9 cellular contexts compared by ENCODE assay signal in genomic region chr20:33399924-33400323, GRCh38. TPM values are rescaled to one million over a fixed set of nuclear protein-coding genes. Genes with fewer than 3 reads are reported as not detected.
DNase-seq lines count a peak whose midpoint lies in the region; ATAC-seq, FAIRE-seq and TF ChIP-seq lines count a peak whose summit lies in the region.
"Had no signal": no experiment of that assay in that cellular context is flagged by ENCODE, and none has a peak within 500 bp of the region (broad histone marks: within the 10 kb centered on the region; RNA-seq: fewer than 3 reads in every experiment).

No MANE protein-coding gene starts in this region.

- peaks cover 11% of the 10 kb centered on the region; the same call in 1 of the 2 replicates for H3K9me1 ChIP-seq in IMR-90 (ENCODE audit: insufficient read depth, low read length)

- no peak for FAIRE-seq in astrocyte (lab: Jason Lieb, UNC)
- FAIRE-seq: pancreas had no signal

- H3K4me3 Mint-ChIP-seq in astrocyte (ENCODE audit: unreplicated experiment) (peak overlapping the region; percentile 96), naive B cell (peak overlapping the region; percentile 92 to 99 (median 97))

- H4K20me1 ChIP-seq in IMR-90 (ENCODE audit: insufficient read depth, low read length) (no peaks in the 10 kb centered on the region; the same call in 1 of the 2 replicates), astrocyte (ENCODE audit: insufficient read depth, low read length) (peaks cover 40% of the 10 kb centered on the region)

- dilution Hi-C loops in IMR-90 (cut with HindIII; ENCODE audit: low sequenced_read_pairs, unreplicated experiment), result no loop called here

- H2BK15ac ChIP-seq in IMR-90 (ENCODE audit: low read depth, low read length), result no peak overlapping the region

- no peaks in the 10 kb centered on the region for H3K27me3 ChIP-seq in BE2C
- H3K27me3 ChIP-seq in IMR-90 (ENCODE audit: control insufficient read depth, insufficient read depth, low read length), result no peaks in the 10 kb centered on the region
- no peaks in the 10 kb centered on the region for H3K27me3 ChIP-seq in astrocyte (ENCODE audit: insufficient read depth, low read length)
- H3K27me3 ChIP-seq: pancreas had no signal

- POLR2A ChIA-PET in IMR-90 (lab: Charles Lee; ENCODE audit: unreplicated experiment), result no interaction called here

- H3K36me3 Mint-ChIP-seq in astrocyte (ENCODE audit: low read depth, unreplicated experiment), result peaks cover 3% of the 10 kb centered on the region
- no peaks in the 10 kb centered on the region for H3K36me3 Mint-ChIP-seq in naive B cell

- H3K56ac ChIP-seq in IMR-90 (ENCODE audit: extremely low read depth, insufficient read depth, low read length), result no peak overlapping the region

- H2BK20ac ChIP-seq in IMR-90 (ENCODE audit: low read depth, low read length), result no peak overlapping the region

- no peak overlapping the region for H2AK5ac ChIP-seq in IMR-90 (ENCODE audit: low read depth, low read length)

- no peak overlapping the region for H3K27ac ChIP-seq in IMR-90 (ENCODE audit: insufficient read depth, low read length)
- no peak overlapping the region for H3K27ac ChIP-seq in astrocyte (ENCODE audit: low read depth, low read length)
- H3K27ac ChIP-seq: pancreas had no signal

- TF ChIP-seq RAD21 in IMR-90 (IDR thresholded peaks at IDR 0.05; ENCODE audit: low read length), result no peak

- H3K4me2 ChIP-seq in IMR-90 (ENCODE audit: low read depth, low read length) (peak overlapping the region; percentile 31; the same call in 1 of the 2 replicates), astrocyte (ENCODE audit: low read length) (peak overlapping the region; percentile 88)

- no peak for TF ChIP-seq POLR2A in IMR-90 (IDR thresholded peaks at IDR 0.05; ENCODE audit: low read depth, low read length)

- no peak overlapping the region for H2AFZ ChIP-seq in IMR-90 (replicated peaks; ENCODE audit: low read length, poor library complexity)
- H2AFZ ChIP-seq in astrocyte (ENCODE audit: low read depth, low read length), result no peak overlapping the region

- no peak overlapping the region for H4K8ac ChIP-seq in IMR-90 (ENCODE audit: low read depth in 2 of 2, low read length in 2 of 2)

- no peak overlapping the region for H3K27ac Mint-ChIP-seq in astrocyte (ENCODE audit: unreplicated experiment)
- peak overlapping the region in 1 of 6 donors; percentile 82 for H3K27ac Mint-ChIP-seq in naive B cell

- no peak overlapping the region for H2AK9ac ChIP-seq in IMR-90 (replicated peaks; ENCODE audit: low read depth, low read length, poor library complexity)

- DNase-seq in BE2C (no peak), IMR-90 (no peak), astrocyte (ENCODE audit: low read depth) (no peak), naive B cell (no peak), OCI-M2 (lab: John Stamatoyannopoulos, UW; ENCODE audit: unreplicated experiment) (no peak), T1000 (lab: John Stamatoyannopoulos, UW) (no peak), NCI-H1092 (lab: John Stamatoyannopoulos, UW) (no peak)
- DNase-seq: pancreas had no signal

- H3K18ac ChIP-seq in IMR-90 (ENCODE audit: low read depth, low read length), result no peak overlapping the region

- no peak overlapping the region for H3K9ac ChIP-seq in IMR-90 (ENCODE audit: low read depth, low read length)
- H3K9ac ChIP-seq in astrocyte (ENCODE audit: low read length), result peak overlapping the region; percentile 89

- intact Hi-C loops in IMR-90 (cut with micrococcal nuclease), result no loop called here

- H3K27me3 Mint-ChIP-seq in astrocyte (ENCODE audit: low read depth, unreplicated experiment) (no peaks in the 10 kb centered on the region), naive B cell (no peaks in the 10 kb centered on the region)

- H3K79me2 ChIP-seq in astrocyte (ENCODE audit: insufficient read depth, low read length), result peaks cover 63% of the 10 kb centered on the region

- WGBS in IMR-90 (ENCODE audit: extremely low coverage in 2 of 2, insufficient read length in 1 of 2), 2 experiments, result 87% methylated on average over 3 of the region's 6 CpGs; no CpG with 5 or more reads in 1 of the 2 experiments

- no peak overlapping the region for H3K4ac ChIP-seq in IMR-90 (ENCODE audit: low read depth, low read length)

- no peak overlapping the region for H3K14ac ChIP-seq in IMR-90 (replicated peaks; ENCODE audit: low read depth, low read length)

- H3K79me1 ChIP-seq in IMR-90 (ENCODE audit: low read depth in 1 of 2, low read length in 2 of 2), result peaks cover 19 to 61% of the 10 kb centered on the region in 2 experiments

- no peak overlapping the region for H2BK120ac ChIP-seq in IMR-90 (ENCODE audit: low read depth, low read length)

- H3K4me1 ChIP-seq in BE2C (peaks cover 4% of the 10 kb centered on the region; the same call in 1 of the 2 replicates), IMR-90 (ENCODE audit: control insufficient read depth, insufficient read depth, low read length) (peaks cover 8% of the 10 kb centered on the region), astrocyte (ENCODE audit: insufficient read depth, low read length) (peaks cover 10% of the 10 kb centered on the region)

- H3K4me1 Mint-ChIP-seq in astrocyte (ENCODE audit: low read depth, unreplicated experiment) (peaks cover 5% of the 10 kb centered on the region), naive B cell (peaks cover 28 to 61% (median 61%) of the 10 kb centered on the region in 3 donors)

- no peak overlapping the region for H2BK5ac ChIP-seq in IMR-90 (ENCODE audit: low read depth, low read length, poor library complexity, severe bottlenecking)

- in situ Hi-C loops in IMR-90 (cut with MboI; ENCODE audit: low sequenced_read_pairs), result no loop called here

- no TSS peak for BruUV-seq in IMR-90 (replicated peaks; lab: Mats Ljungman, UMichigan)

- ATAC-seq in IMR-90 (ENCODE audit: low read depth) (no peak), naive B cell (ENCODE audit: low read depth in 2 of 2) (no peak), HG02970 (IDR thresholded peaks at IDR 0.05; ENCODE audit: low FRiP score, unreplicated experiment) (no peak)

- H3K9me3 Mint-ChIP-seq in astrocyte (ENCODE audit: unreplicated experiment) (no peaks in the 10 kb centered on the region), naive B cell (no peaks in the 10 kb centered on the region)

- TF ChIP-seq CTCF in BE2C (IDR thresholded peaks at IDR 0.05; ENCODE audit: low read depth, low read length) (no peak), IMR-90 (conservative IDR thresholded peaks at IDR 0.05; ENCODE audit: low read depth, low read length) (no peak), astrocyte (IDR thresholded peaks at IDR 0.05; ENCODE audit: insufficient read depth, low read depth, low read length) (no peak)

- H3K36me3 ChIP-seq in BE2C (peaks cover 14% of the 10 kb centered on the region), IMR-90 (ENCODE audit: control insufficient read depth, insufficient read depth, low read length) (peaks cover 3% of the 10 kb centered on the region), astrocyte (ENCODE audit: insufficient read depth, low read length) (no peaks in the 10 kb centered on the region)
- H3K36me3 ChIP-seq: pancreas had no signal

- H4K91ac ChIP-seq in IMR-90 (ENCODE audit: insufficient read depth, low read depth, low read length), result no peak overlapping the region

- H3K9me3 ChIP-seq in BE2C (no peaks in the 10 kb centered on the region), IMR-90 (ENCODE audit: control insufficient read depth, insufficient read depth, low read length) (no peaks in the 10 kb centered on the region), astrocyte (ENCODE audit: insufficient read depth, low read depth, low read length) (no peaks in the 10 kb centered on the region)
- H3K9me3 ChIP-seq: pancreas had no signal

- H3K4me3 ChIP-seq in BE2C (ENCODE audit: low read depth, low read length), result peak overlapping the region; percentile 96
- no peak overlapping the region for H3K4me3 ChIP-seq in IMR-90 (ENCODE audit: insufficient read depth, low read depth, low read length)
- no peak overlapping the region for H3K4me3 ChIP-seq in astrocyte (ENCODE audit: insufficient read depth, low read depth, low read length)

- H3K23ac ChIP-seq in IMR-90 (ENCODE audit: low read depth, low read length), result no peak overlapping the region

- CTCF ChIA-PET in IMR-90 (lab: Yijun Ruan, JAX), result no interaction called here

- no peak overlapping the region for H4K5ac ChIP-seq in IMR-90 (ENCODE audit: low read depth, low read length)

TF ChIP-seq in IMR-90, 13 proteins besides CTCF, POLR2A, EP300 and RAD21:
- TF ChIP-seq SMC3 (IDR thresholded peaks at IDR 0.05; ENCODE audit: low read depth, low read length), result no peak
- TF ChIP-seq CEBPB (IDR thresholded peaks at IDR 0.05; ENCODE audit: low read depth, low read length), result peak; percentile 68

RNA-seq across cellular contexts. Expression of gene CDK5RAP1, which starts 1.4 kb away (rescaled TPM):
- 81.2 TPM for polyA plus RNA-seq in BE2C (2012; ENCODE audit: insufficient read depth, insufficient read length, low read depth)
- total RNA-seq in IMR-90 (2012; rRNA removed), result 22.2 and 28.1 TPM in 2 replicates
- 21.7 and 23.9 TPM in 2 replicates for polyA plus RNA-seq in IMR-90 (2012; rRNA removed)
- 12.6 and 19.7 TPM in 2 replicates for polyA plus RNA-seq in IMR-90 (2012; cell fraction: cytosol; rRNA removed)
- 28.7 and 68.1 TPM in 2 replicates for polyA plus RNA-seq in IMR-90 (2012; cell fraction: nucleus; rRNA removed; ENCODE audit: low replicate concordance)
- 24.9 and 29.2 TPM in 2 replicates for total RNA-seq in astrocyte
- 10 to 100 TPM; 22.4 to 53.5 (median 28.8) TPM for polyA plus RNA-seq in naive B cell (ENCODE audit: low read depth in 6 of 6)

RNA-seq across cellular contexts. Expression of gene SNTA1, which starts 43.6 kb away (rescaled TPM):
- 4.4 TPM for polyA plus RNA-seq in BE2C (2012; ENCODE audit: insufficient read depth, insufficient read length, low read depth)
- 13.3 and 15.4 TPM in 2 replicates for total RNA-seq in IMR-90 (2012; rRNA removed)
- polyA plus RNA-seq in IMR-90 (2012; rRNA removed), result 10.6 and 12.1 TPM in 2 replicates
- 9.5 and 14.6 TPM in 2 replicates for polyA plus RNA-seq in IMR-90 (2012; cell fraction: cytosol; rRNA removed)
- 5.9 and 10.1 TPM in 2 replicates for polyA plus RNA-seq in IMR-90 (2012; cell fraction: nucleus; rRNA removed; ENCODE audit: low replicate concordance)
- total RNA-seq in astrocyte, result 7.1 and 9.6 TPM in 2 replicates
- polyA plus RNA-seq in naive B cell (ENCODE audit: low read depth in 6 of 6), result 1 to 10 TPM; 3.1 to 6.0 (median 3.9) TPM
